Comparison of ENCODE assay signal across 28 cellular contexts in genomic region chr2:155022531-155022930, GRCh38.
"Had no signal": no experiment of that assay in that cellular context is flagged by ENCODE, and none has a peak within 500 bp of the region (broad histone marks: within the 10 kb centered on the region; RNA-seq: fewer than 3 reads in every experiment).

No MANE protein-coding gene starts in this region.

- ATAC-seq: natural killer cell; psoas muscle; right cardiac atrium; right lobe of liver; stimulated activated effector memory CD8-positive, alpha-beta T cell treated with anti-CD3 and anti-CD28 coated beads, Interleukin-12 subunit alpha, Interleukin-12 subunit beta, amount 100 ng/mL, for 72 hours; stimulated activated naive B cell treated with anti-CD40 and anti-IgM and Interleukin-4, amounts not matched to agents 10 μg/mL and 1 μg/mL and 100 μg/mL, for 72 hours had no signal

- H3K4me3 Mint-ChIP-seq: natural killer cell; nephron; neural progenitor cell; stimulated activated effector memory CD8-positive, alpha-beta T cell treated with anti-CD3 and anti-CD28 coated beads, Interleukin-12 subunit alpha, Interleukin-12 subunit beta, amount 100 ng/mL, for 72 hours; stimulated activated naive B cell treated with anti-CD40 and anti-IgM and Interleukin-4, amounts not matched to agents 10 μg/mL and 1 μg/mL and 100 μg/mL, for 72 hours; stimulated activated naive CD8-positive, alpha-beta T cell treated with anti-CD3 and anti-CD28 coated beads, Interleukin-15, Interleukin-2, amounts not matched to agents 100 ng/mL and 50 ng/mL, for 24 hours had no signal

- H3K9me3 Mint-ChIP-seq: nephron; neural progenitor cell; stimulated activated naive B cell treated with anti-CD40 and anti-IgM and Interleukin-4, amounts not matched to agents 10 μg/mL and 1 μg/mL and 100 μg/mL, for 72 hours; stimulated activated naive CD8-positive, alpha-beta T cell treated with anti-CD3 and anti-CD28 coated beads, Interleukin-15, Interleukin-2, amounts not matched to agents 100 ng/mL and 50 ng/mL, for 24 hours had no signal

- H3K36me3 Mint-ChIP-seq: natural killer cell; neural progenitor cell; stimulated activated effector memory CD8-positive, alpha-beta T cell treated with anti-CD3 and anti-CD28 coated beads, Interleukin-12 subunit alpha, Interleukin-12 subunit beta, amount 100 ng/mL, for 72 hours; stimulated activated naive B cell treated with anti-CD40 and anti-IgM and Interleukin-4, amounts not matched to agents 10 μg/mL and 1 μg/mL and 100 μg/mL, for 72 hours had no signal

- H3K4me3 ChIP-seq: neural progenitor cell, ovary, psoas muscle, right lobe of liver, sigmoid colon, stomach, thoracic aorta, thyroid gland, tibial nerve, upper lobe of left lung, uterus had no signal

- H3K27ac ChIP-seq: neural progenitor cell, ovary, parathyroid adenoma, psoas muscle, right lobe of liver, sigmoid colon, stomach, thoracic aorta, thyroid gland, tibial nerve, upper lobe of left lung, uterus had no signal

- FAIRE-seq: small intestine had no signal

- H3K27me3 ChIP-seq: neural progenitor cell, ovary, right lobe of liver, sigmoid colon, stomach, thyroid gland, tibial nerve, upper lobe of left lung, uterus had no signal

- H3K27ac Mint-ChIP-seq: natural killer cell; nephron; neural progenitor cell; progenitor cell of endocrine pancreas; stimulated activated effector memory CD8-positive, alpha-beta T cell treated with anti-CD3 and anti-CD28 coated beads, Interleukin-12 subunit alpha, Interleukin-12 subunit beta, amount 100 ng/mL, for 72 hours; stimulated activated naive B cell treated with anti-CD40 and anti-IgM and Interleukin-4, amounts not matched to agents 10 μg/mL and 1 μg/mL and 100 μg/mL, for 72 hours; stimulated activated naive CD8-positive, alpha-beta T cell treated with anti-CD3 and anti-CD28 coated beads, Interleukin-15, Interleukin-2, amounts not matched to agents 100 ng/mL and 50 ng/mL, for 24 hours had no signal

- DNase-seq: natural killer cell; occipital lobe; ovary; posterior cingulate gyrus; psoas muscle; right cardiac atrium; right lobe of liver; sigmoid colon; small intestine; stimulated activated CD4-positive, alpha-beta T cell treated with anti-CD3 and anti-CD28 coated beads, Interleukin-15, amount 100 ng/mL, for 24 hours; stimulated activated CD4-positive, alpha-beta T cell treated with anti-CD3 and anti-CD28 coated beads, Interleukin-2, amount 100 ng/mL, for 24 hours; stimulated activated CD4-positive, alpha-beta T cell treated with anti-CD3 and anti-CD28 coated beads, Interleukin-2, amount 100 ng/mL, for 48 hours; stimulated activated CD4-positive, alpha-beta T cell treated with anti-CD3 and anti-CD28 coated beads, Interleukin-4, amount 100 ng/mL, for 24 hours; stimulated activated naive B cell treated with anti-CD40 and anti-IgM and Interleukin-4, amounts not matched to agents 10 μg/mL and 1 μg/mL and 100 μg/mL, for 72 hours; stimulated activated naive CD4-positive, alpha-beta T cell treated with Interleukin-2 at 50 U/mL for 16 hours; stomach; thyroid gland; trophoblast cell; upper lobe of left lung; uterus had no signal

- H3K27me3 Mint-ChIP-seq: progenitor cell of endocrine pancreas; stimulated activated naive B cell treated with anti-CD40 and anti-IgM and Interleukin-4, amounts not matched to agents 10 μg/mL and 1 μg/mL and 100 μg/mL, for 72 hours; stimulated activated naive CD8-positive, alpha-beta T cell treated with anti-CD3 and anti-CD28 coated beads, Interleukin-15, Interleukin-2, amounts not matched to agents 100 ng/mL and 50 ng/mL, for 24 hours had no signal

- H3K9me3 ChIP-seq: ovary, psoas muscle, sigmoid colon, stomach, thoracic aorta, thyroid gland, tibial nerve, upper lobe of left lung, uterus had no signal

- H3K4me1 ChIP-seq: parathyroid adenoma, psoas muscle, right lobe of liver, sigmoid colon, stomach, thyroid gland, tibial nerve, upper lobe of left lung, uterus had no signal

- H3K4me1 Mint-ChIP-seq: natural killer cell; nephron; stimulated activated effector memory CD8-positive, alpha-beta T cell treated with anti-CD3 and anti-CD28 coated beads, Interleukin-12 subunit alpha, Interleukin-12 subunit beta, amount 100 ng/mL, for 72 hours; stimulated activated naive B cell treated with anti-CD40 and anti-IgM and Interleukin-4, amounts not matched to agents 10 μg/mL and 1 μg/mL and 100 μg/mL, for 72 hours had no signal

- H3K36me3 ChIP-seq: neural progenitor cell, ovary, right lobe of liver, sigmoid colon, stomach, thoracic aorta, thyroid gland, tibial nerve, upper lobe of left lung, uterus had no signal
